Comparison of ENCODE assay signal across 8 cellular contexts in the genomic region with DNA sequence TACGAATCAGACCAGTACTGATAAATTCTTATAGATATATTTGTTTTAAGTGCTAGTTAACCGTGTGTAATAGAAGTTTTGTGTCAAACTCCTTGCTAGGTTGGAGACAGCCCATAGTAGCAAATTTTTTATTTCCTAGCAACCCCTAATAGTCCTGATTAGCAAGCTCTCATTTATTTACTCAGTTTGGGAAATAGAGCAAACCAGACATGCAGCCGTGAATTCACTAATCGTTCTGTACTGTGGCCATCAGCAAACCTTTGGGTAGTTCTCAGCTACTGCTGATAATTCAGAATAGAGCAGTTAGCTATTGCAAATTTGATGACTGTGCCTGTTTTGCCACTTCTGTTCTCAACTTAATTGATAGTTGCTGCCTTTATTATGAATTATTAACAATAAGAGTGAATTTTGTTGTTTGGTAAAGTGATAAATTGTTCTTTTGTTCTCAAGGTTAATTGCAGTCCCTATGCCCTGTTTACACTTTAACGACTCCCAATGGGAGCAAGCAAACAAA.
"Had no signal": no experiment of that assay in that cellular context is flagged by ENCODE, and none has a peak within 500 bp of the region (broad histone marks: within the 10 kb centered on the region; RNA-seq: fewer than 3 reads in every experiment).

No MANE protein-coding gene starts in this region.

- FAIRE-seq: G401.6, GM12878, GM12891, GM12892, GM18507, GM19239 had no signal

- H3K4me3 ChIP-seq: GM12878 had no signal

- ATAC-seq: GM12878 had no signal

- DNase-seq: GDM1, GF-D8 had no signal
